Comparison of ENCODE assay signal across 11 cellular contexts in the genomic region with DNA sequence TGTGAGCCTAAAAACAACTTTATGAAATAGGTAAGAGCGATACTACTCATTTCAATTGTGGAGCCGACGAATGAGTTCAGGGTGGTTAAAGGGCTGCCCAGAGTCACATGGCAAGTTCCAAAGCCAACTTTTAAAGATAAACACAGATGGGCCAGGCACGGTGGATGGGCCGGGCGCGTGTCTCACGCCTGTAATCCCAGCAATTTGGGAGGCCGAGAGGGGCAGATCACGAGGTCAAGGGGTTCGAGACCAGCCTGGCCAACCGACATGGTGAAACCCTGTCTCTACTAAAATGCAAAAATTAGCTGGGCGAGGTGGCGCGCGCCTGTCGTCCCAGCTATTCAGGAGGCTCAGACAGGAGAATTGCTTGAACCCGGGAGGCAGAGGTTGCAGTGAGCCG. TPM values are rescaled to one million over a fixed set of nuclear protein-coding genes. Genes with fewer than 3 reads are reported as not detected.
A peak's percentile ranks its signal among the peaks of the same experiment; 100 is the strongest.
DNase-seq lines count a peak whose midpoint lies in the region; ATAC-seq, FAIRE-seq and TF ChIP-seq lines count a peak whose summit lies in the region.
"Had no signal": no experiment of that assay in that cellular context is flagged by ENCODE, and none has a peak within 500 bp of the region (broad histone marks: within the 10 kb centered on the region; RNA-seq: fewer than 3 reads in every experiment).

No MANE protein-coding gene starts in this region.

- TF ChIP-seq POLR2A in gastroesophageal sphincter (IDR thresholded peaks at IDR 0.05) = no peak

- no peak for TF ChIP-seq EP300 in gastroesophageal sphincter (IDR thresholded peaks at IDR 0.05)

- TF ChIP-seq CTCF in 22Rv1 (IDR thresholded peaks at IDR 0.05) (no peak), astrocyte (IDR thresholded peaks at IDR 0.05; ENCODE audit: insufficient read depth, low read depth, low read length) (no peak), gastroesophageal sphincter (IDR thresholded peaks at IDR 0.05) (no peak)

- FAIRE-seq in astrocyte (lab: Jason Lieb, UNC) = no peak
- FAIRE-seq: islet of Langerhans had no signal

- H3K79me2 ChIP-seq in GM23248 (ENCODE audit: insufficient read depth) (no peaks in the 10 kb centered on the region), astrocyte (ENCODE audit: insufficient read depth, low read length) (no peaks in the 10 kb centered on the region)

- H3K36me3 ChIP-seq in GM23248 (ENCODE audit: low read depth) = no peaks in the 10 kb centered on the region
- no peaks in the 10 kb centered on the region for H3K36me3 ChIP-seq in astrocyte (ENCODE audit: insufficient read depth, low read length)
- H3K36me3 ChIP-seq in H7 (replicated peaks; ENCODE audit: control insufficient read depth, insufficient read depth, low read length) = no peaks in the 10 kb centered on the region
- H3K36me3 ChIP-seq in gastroesophageal sphincter = no peaks in the 10 kb centered on the region

- H3K4me3 ChIP-seq in GM23248 = no peak overlapping the region
- peak overlapping the region; percentile 67 for H3K4me3 ChIP-seq in astrocyte (ENCODE audit: insufficient read depth, low read depth, low read length)
- no peak overlapping the region for H3K4me3 ChIP-seq in H7 (ENCODE audit: insufficient read depth, low read depth, low read length)
- no peak overlapping the region for H3K4me3 ChIP-seq in gastroesophageal sphincter

- H3K4me1 Mint-ChIP-seq in astrocyte (ENCODE audit: low read depth, unreplicated experiment) (no peaks in the 10 kb centered on the region), memory B cell (peaks cover 3% of the 10 kb centered on the region)

- 89 to 93% methylated on average over 19 of the region's 19 CpGs for WGBS in GM23248 (ENCODE audit: low coverage in 1 of 2, low lambda C conversion rate in 2 of 2, missing lambda C conversion rate in 2 of 2), 2 experiments
- 92 to 93% methylated on average over 6 to 16 of the region's 19 CpGs for WGBS in gastroesophageal sphincter (ENCODE audit: low coverage in 1 of 2), 2 donors

- peaks cover 2% of the 10 kb centered on the region for H3K9me3 Mint-ChIP-seq in astrocyte (ENCODE audit: unreplicated experiment)
- no peaks in the 10 kb centered on the region for H3K9me3 Mint-ChIP-seq in memory B cell

- peaks cover 14% of the 10 kb centered on the region for H3F3A ChIP-seq in GM23248 (ENCODE audit: insufficient read depth)

- no peaks in the 10 kb centered on the region for H3K9me2 ChIP-seq in GM23248 (ENCODE audit: insufficient read depth)

- H3K27ac ChIP-seq in 22Rv1 (peak overlapping the region; percentile 89; the same call in 1 of the 2 replicates), GM23248 (no peak overlapping the region), astrocyte (ENCODE audit: low read depth, low read length) (no peak overlapping the region), gastroesophageal sphincter (no peak overlapping the region)

- no peak for DNase-seq in GM23248
- DNase-seq in astrocyte (ENCODE audit: low read depth) = no peak
- DNase-seq in memory B cell (ENCODE audit: low spot score in 2 of 2) = no peak
- no peak for DNase-seq in H7
- DNase-seq: Right ventricle myocardium superior had no signal

- no peak overlapping the region for H3K9ac ChIP-seq in GM23248
- H3K9ac ChIP-seq in astrocyte (ENCODE audit: low read length) = peak overlapping the region; percentile 83

- H3K27me3 ChIP-seq in GM23248 (replicated peaks; ENCODE audit: insufficient read depth) (no peaks in the 10 kb centered on the region), astrocyte (ENCODE audit: insufficient read depth, low read length) (no peaks in the 10 kb centered on the region), H7 (ENCODE audit: control insufficient read depth, insufficient read depth, low read length) (no peaks in the 10 kb centered on the region; the same call in 1 of the 2 replicates), gastroesophageal sphincter (no peaks in the 10 kb centered on the region)

- H3K4me2 ChIP-seq in GM23248 (ENCODE audit: unreplicated experiment) (no peak overlapping the region), astrocyte (ENCODE audit: low read length) (peak overlapping the region; percentile 84)

- H3K9me3 ChIP-seq in GM23248 (ENCODE audit: low read depth) = no peaks in the 10 kb centered on the region
- H3K9me3 ChIP-seq in astrocyte (ENCODE audit: insufficient read depth, low read depth, low read length) = no peaks in the 10 kb centered on the region
- no peaks in the 10 kb centered on the region for H3K9me3 ChIP-seq in gastroesophageal sphincter

- H3K4me1 ChIP-seq in GM23248 (ENCODE audit: insufficient read depth) = peaks cover 7% of the 10 kb centered on the region; the same call in 1 of the 2 replicates
- no peaks in the 10 kb centered on the region for H3K4me1 ChIP-seq in astrocyte (ENCODE audit: insufficient read depth, low read length)
- peaks cover 0 to 20% (median 2%) of the 10 kb centered on the region in 3 donors for H3K4me1 ChIP-seq in gastroesophageal sphincter

- no peak for ATAC-seq in memory B cell (ENCODE audit: low read depth)
- ATAC-seq in HG03159 (IDR thresholded peaks at IDR 0.05; ENCODE audit: unreplicated experiment) = no peak
- no peak for ATAC-seq in GM21825 (IDR thresholded peaks at IDR 0.05; ENCODE audit: unreplicated experiment)
- no peak for ATAC-seq in gastroesophageal sphincter

- in situ Hi-C loops in GM23248 (cut with MboI) = no loop called here

- H3K36me3 Mint-ChIP-seq in astrocyte (ENCODE audit: low read depth, unreplicated experiment) = no peaks in the 10 kb centered on the region
- H3K36me3 Mint-ChIP-seq in memory B cell = no peaks in the 10 kb centered on the region

- peaks cover 2% of the 10 kb centered on the region for H3K27me3 Mint-ChIP-seq in astrocyte (ENCODE audit: low read depth, unreplicated experiment)
- H3K27me3 Mint-ChIP-seq in memory B cell = peaks cover 8% of the 10 kb centered on the region

- no peak overlapping the region for H3K27ac Mint-ChIP-seq in astrocyte (ENCODE audit: unreplicated experiment)
- H3K27ac Mint-ChIP-seq in memory B cell = no peak overlapping the region

- H2AFZ ChIP-seq in GM23248 (peak overlapping the region; percentile 94), astrocyte (ENCODE audit: low read depth, low read length) (no peak overlapping the region)

- H3K4me3 Mint-ChIP-seq in astrocyte (ENCODE audit: unreplicated experiment) = peak overlapping the region; percentile 87
- H3K4me3 Mint-ChIP-seq in memory B cell = peak overlapping the region; percentile 74

- H4K20me1 ChIP-seq in GM23248 (ENCODE audit: insufficient read depth) (no peaks in the 10 kb centered on the region), astrocyte (ENCODE audit: insufficient read depth, low read length) (no peaks in the 10 kb centered on the region)

RNA-seq across cellular contexts. Expression of a gene that starts 0.9 kb away (rescaled TPM):
- 0.65 TPM in 1 of 2 replicates, not detected in the other for total RNA-seq in GM23248 (2014; rRNA removed; shearing (Covaris generic))
- 0.44 TPM in 1 of 2 replicates, not detected in the other for polyA plus RNA-seq in GM23248 (2016; fragmentation: Nextera tagmentation; extraction: Ambion mirVana)
- total RNA-seq in astrocyte = not detected in 2 replicates
- 0.97 TPM in 1 of 2 replicates, not detected in the other for total RNA-seq in H7 (2014; rRNA removed; shearing (Covaris generic))
- not detected for total RNA-seq in gastroesophageal sphincter

RNA-seq across cellular contexts. Expression of a gene that starts 41.7 kb away (rescaled TPM):
- 11.8 and 13.8 TPM in 2 replicates for total RNA-seq in GM23248 (2014; rRNA removed; shearing (Covaris generic))
- polyA plus RNA-seq in GM23248 (2016; fragmentation: Nextera tagmentation; extraction: Ambion mirVana) = 9.4 and 11.0 TPM in 2 replicates
- total RNA-seq in astrocyte (55.3 and 58.2 TPM in 2 replicates), gastroesophageal sphincter (10 to 100 TPM; 59.7 to 78.1 (median 65.9) TPM)
- total RNA-seq in H7 (2014; rRNA removed; shearing (Covaris generic)) = 27.6 and 42.4 TPM in 2 replicates

RNA-seq across cellular contexts. Expression of a gene that starts 44.0 kb away (rescaled TPM):
- not detected in 2 replicates for total RNA-seq in GM23248 (2014; rRNA removed; shearing (Covaris generic))
- polyA plus RNA-seq in GM23248 (2016; fragmentation: Nextera tagmentation; extraction: Ambion mirVana) = not detected in 2 replicates
- total RNA-seq in astrocyte = 0.26 TPM in 1 of 2 replicates, not detected in the other
- total RNA-seq in H7 (2014; rRNA removed; shearing (Covaris generic)) = not detected in 2 replicates
- 1 to 10 TPM in 3 of 4 donors, under 1 TPM in 1; 0.35 to 3.3 (median 2.0) TPM for total RNA-seq in gastroesophageal sphincter
- total RNA-seq: NCI-H460 had no signal
